Comparison of ENCODE assay signal across 10 cellular contexts in the genomic region with DNA sequence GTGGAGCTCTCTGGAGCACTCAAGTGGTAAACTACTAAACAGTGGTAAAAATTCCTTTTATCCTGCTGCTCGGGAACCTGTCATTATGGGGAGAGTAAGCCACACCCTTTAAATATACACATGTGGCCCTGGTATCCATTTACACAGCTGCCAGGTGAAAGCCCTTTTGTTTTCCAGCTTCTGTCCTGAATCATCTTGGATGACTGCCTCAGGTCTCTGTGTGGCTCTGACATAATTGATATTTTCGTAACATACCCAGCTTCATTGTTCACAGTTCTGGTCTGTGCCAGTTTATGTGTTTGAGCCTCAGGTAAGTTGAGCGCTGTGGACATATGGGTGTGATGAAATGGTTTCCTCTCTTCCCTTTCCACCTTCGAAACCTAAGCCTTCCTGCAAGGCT. TPM values are rescaled to one million over a fixed set of nuclear protein-coding genes. Genes with fewer than 3 reads are reported as not detected.
A peak's percentile ranks its signal among the peaks of the same experiment; 100 is the strongest.
DNase-seq lines count a peak whose midpoint lies in the region; ATAC-seq, FAIRE-seq and TF ChIP-seq lines count a peak whose summit lies in the region.
"Had no signal": no experiment of that assay in that cellular context is flagged by ENCODE, and none has a peak within 500 bp of the region (broad histone marks: within the 10 kb centered on the region; RNA-seq: fewer than 3 reads in every experiment).

No MANE protein-coding gene starts in this region.

- POLR2A ChIA-PET in activated naive CD8-positive, alpha-beta T cell treated with anti-CD3 and anti-CD28 coated beads, Interleukin-2, amount 10 ng/mL, durations not matched to agents 7 days and 5 days (lab: Charles Lee): no interaction called here

- no peak for FAIRE-seq in H54 (lab: Jason Lieb, UNC)

- H3K4me1 Mint-ChIP-seq in activated naive CD8-positive, alpha-beta T cell treated with anti-CD3 and anti-CD28 coated beads, Interleukin-2, amount 10 ng/mL, durations not matched to agents 7 days and 5 days: peaks cover 37% of the 10 kb centered on the region
- peaks cover 44% of the 10 kb centered on the region for H3K4me1 Mint-ChIP-seq in activated naive CD8-positive, alpha-beta T cell treated with anti-CD3 and anti-CD28 coated beads, Interleukin-2, amount 50 U/mL, for 24 hours
- peaks cover 52% of the 10 kb centered on the region for H3K4me1 Mint-ChIP-seq in central memory CD8-positive, alpha-beta T cell

- ATAC-seq in activated naive CD8-positive, alpha-beta T cell treated with anti-CD3 and anti-CD28 coated beads, Interleukin-2, amount 10 ng/mL, durations not matched to agents 7 days and 5 days (ENCODE audit: low read depth): no peak
- ATAC-seq in activated naive CD8-positive, alpha-beta T cell treated with anti-CD3 and anti-CD28 coated beads, Interleukin-2, amount 50 U/mL, for 24 hours: no peak
- ATAC-seq in central memory CD8-positive, alpha-beta T cell (replicated peaks; ENCODE audit: extremely low read depth, poor library complexity, severe bottlenecking): no peak
- ATAC-seq in HG02885 (IDR thresholded peaks at IDR 0.05; ENCODE audit: poor library complexity, unreplicated experiment): no peak
- ATAC-seq: SK-N-SH treated with all-trans-retinoic acid at 6 μM for 48 hours; stimulated activated memory B cell treated with anti-CD40 and anti-IgM and Interleukin-4, amounts not matched to agents 10 μg/mL and 1 μg/mL and 100 μg/mL, for 72 hours had no signal

- H3K4me3 Mint-ChIP-seq in activated naive CD8-positive, alpha-beta T cell treated with anti-CD3 and anti-CD28 coated beads, Interleukin-2, amount 10 ng/mL, durations not matched to agents 7 days and 5 days: no peak overlapping the region
- no peak overlapping the region for H3K4me3 Mint-ChIP-seq in activated naive CD8-positive, alpha-beta T cell treated with anti-CD3 and anti-CD28 coated beads, Interleukin-2, amount 50 U/mL, for 24 hours
- no peak overlapping the region for H3K4me3 Mint-ChIP-seq in central memory CD8-positive, alpha-beta T cell
- H3K4me3 Mint-ChIP-seq: stimulated activated memory B cell treated with anti-CD40 and anti-IgM and Interleukin-4, amounts not matched to agents 10 μg/mL and 1 μg/mL and 100 μg/mL, for 72 hours had no signal

- peaks cover 3% of the 10 kb centered on the region for H3K36me3 Mint-ChIP-seq in activated naive CD8-positive, alpha-beta T cell treated with anti-CD3 and anti-CD28 coated beads, Interleukin-2, amount 10 ng/mL, durations not matched to agents 7 days and 5 days
- no peaks in the 10 kb centered on the region for H3K36me3 Mint-ChIP-seq in activated naive CD8-positive, alpha-beta T cell treated with anti-CD3 and anti-CD28 coated beads, Interleukin-2, amount 50 U/mL, for 24 hours (ENCODE audit: low read depth)
- H3K36me3 Mint-ChIP-seq in central memory CD8-positive, alpha-beta T cell (ENCODE audit: insufficient read depth): peaks cover 3% of the 10 kb centered on the region
- H3K36me3 Mint-ChIP-seq: stimulated activated memory B cell treated with anti-CD40 and anti-IgM and Interleukin-4, amounts not matched to agents 10 μg/mL and 1 μg/mL and 100 μg/mL, for 72 hours had no signal

- DNase-seq in activated naive CD8-positive, alpha-beta T cell treated with anti-CD3 and anti-CD28 coated beads, Interleukin-2, amount 10 ng/mL, durations not matched to agents 7 days and 5 days: no peak
- no peak for DNase-seq in activated naive CD8-positive, alpha-beta T cell treated with anti-CD3 and anti-CD28 coated beads, Interleukin-2, amount 50 U/mL, for 24 hours
- DNase-seq in NCI-H2227 (lab: John Stamatoyannopoulos, UW; ENCODE audit: unreplicated experiment): peak; percentile 92
- DNase-seq in central memory CD8-positive, alpha-beta T cell (ENCODE audit: low spot score in 2 of 2): no peak
- no peak for DNase-seq in SKM-1 treated with dmso at 0.1 percent for 144 hours (lab: John Stamatoyannopoulos, UW; ENCODE audit: unreplicated experiment)
- no peak for DNase-seq in H54 (ENCODE audit: insufficient read length, low spot score)
- no peak for DNase-seq in substantia nigra (lab: John Stamatoyannopoulos, UW)

- H3K9me3 Mint-ChIP-seq in activated naive CD8-positive, alpha-beta T cell treated with anti-CD3 and anti-CD28 coated beads, Interleukin-2, amount 10 ng/mL, durations not matched to agents 7 days and 5 days: peaks cover 2% of the 10 kb centered on the region
- no peaks in the 10 kb centered on the region for H3K9me3 Mint-ChIP-seq in activated naive CD8-positive, alpha-beta T cell treated with anti-CD3 and anti-CD28 coated beads, Interleukin-2, amount 50 U/mL, for 24 hours
- no peaks in the 10 kb centered on the region for H3K9me3 Mint-ChIP-seq in central memory CD8-positive, alpha-beta T cell
- H3K9me3 Mint-ChIP-seq: stimulated activated memory B cell treated with anti-CD40 and anti-IgM and Interleukin-4, amounts not matched to agents 10 μg/mL and 1 μg/mL and 100 μg/mL, for 72 hours had no signal

- no peaks in the 10 kb centered on the region for H3K27me3 Mint-ChIP-seq in activated naive CD8-positive, alpha-beta T cell treated with anti-CD3 and anti-CD28 coated beads, Interleukin-2, amount 10 ng/mL, durations not matched to agents 7 days and 5 days
- no peaks in the 10 kb centered on the region for H3K27me3 Mint-ChIP-seq in activated naive CD8-positive, alpha-beta T cell treated with anti-CD3 and anti-CD28 coated beads, Interleukin-2, amount 50 U/mL, for 24 hours
- no peaks in the 10 kb centered on the region for H3K27me3 Mint-ChIP-seq in central memory CD8-positive, alpha-beta T cell
- H3K27me3 Mint-ChIP-seq: stimulated activated memory B cell treated with anti-CD40 and anti-IgM and Interleukin-4, amounts not matched to agents 10 μg/mL and 1 μg/mL and 100 μg/mL, for 72 hours had no signal

- H3K27ac Mint-ChIP-seq in activated naive CD8-positive, alpha-beta T cell treated with anti-CD3 and anti-CD28 coated beads, Interleukin-2, amount 10 ng/mL, durations not matched to agents 7 days and 5 days: peak overlapping the region; percentile 6
- H3K27ac Mint-ChIP-seq in activated naive CD8-positive, alpha-beta T cell treated with anti-CD3 and anti-CD28 coated beads, Interleukin-2, amount 50 U/mL, for 24 hours: no peak overlapping the region
- H3K27ac Mint-ChIP-seq in central memory CD8-positive, alpha-beta T cell (ENCODE audit: low read depth): peak overlapping the region; percentile 56

- TF ChIP-seq POLR2A in H54 (IDR thresholded peaks at IDR 0.05; ENCODE audit: low read depth, low read length): no peak

- no peak overlapping the region for H3K27ac ChIP-seq in substantia nigra (ENCODE audit: low read depth, low read length, poor library complexity, severe bottlenecking)

RNA-seq across cellular contexts. Expression of a gene that starts 15.7 kb away (rescaled TPM):
- 10 to 100 TPM; 84.0 to 95.1 TPM for total RNA-seq in activated naive CD8-positive, alpha-beta T cell treated with anti-CD3 and anti-CD28 coated beads, Interleukin-2, amount 10 ng/mL, durations not matched to agents 7 days and 5 days
